In the genomic region with DNA sequence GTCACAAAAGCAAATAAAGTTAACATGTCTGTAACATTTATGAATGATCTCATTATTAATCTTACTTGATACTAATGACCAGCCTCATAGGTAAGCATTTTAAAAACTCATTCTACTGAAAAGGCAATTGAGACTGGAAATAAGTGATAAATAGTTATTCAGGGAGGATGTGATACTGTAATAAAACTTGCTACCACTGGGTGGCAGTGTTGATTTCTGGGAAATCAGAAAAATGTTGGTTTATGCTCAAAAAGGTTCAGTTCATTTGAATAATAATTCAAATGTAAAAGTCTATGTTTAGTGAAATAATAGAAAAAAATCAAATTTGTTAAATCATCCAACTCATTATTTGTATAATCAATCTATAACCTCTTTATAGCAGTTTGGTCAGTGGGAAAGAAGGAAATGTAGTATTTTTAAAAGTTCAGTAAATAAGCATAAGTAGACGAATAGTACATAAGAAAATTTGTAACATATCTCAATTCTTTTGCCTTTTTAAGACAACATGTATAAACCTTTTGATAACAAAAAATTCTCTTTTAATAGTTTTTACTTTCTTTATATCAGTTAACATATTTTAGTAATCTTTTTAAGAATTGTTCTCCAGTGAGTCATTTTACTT, we compare ENCODE assay signal across 8 cellular contexts. TPM values are rescaled to one million over a fixed set of nuclear protein-coding genes. Genes with fewer than 3 reads are reported as not detected.
DNase-seq lines count a peak whose midpoint lies in the region; ATAC-seq, FAIRE-seq and TF ChIP-seq lines count a peak whose summit lies in the region.

No MANE protein-coding gene starts in this region.

- intact Hi-C loops in tibial artery (cut with DNase I; ENCODE audit: low total_unique reads): no loop called here

- POLR2A ChIA-PET in A549 (lab: Yijun Ruan, JAX): no interaction called here

- ATAC-seq in A549: no peak

- TF ChIP-seq EP300 in A549 (IDR thresholded peaks at IDR 0.05): no peak

- TF ChIP-seq POLR2A in A549 (IDR thresholded peaks at IDR 0.05; ENCODE audit: low read length): no peak

- H3K4me1 ChIP-seq in A549 (peaks cover 12% of the 10 kb centered on the region; the same call in 2 of the 3 replicates), right atrium auricular region (peaks cover 0 to 21% of the 10 kb centered on the region in 2 donors), tibial artery (peaks cover 0 to 29% (median 0%) of the 10 kb centered on the region in 4 donors)

- H3K9me3 ChIP-seq in A549 (no peaks in the 10 kb centered on the region), WERI-Rb-1 (ENCODE audit: severe bottlenecking) (no peaks in the 10 kb centered on the region), right atrium auricular region (no peaks in the 10 kb centered on the region), tibial artery (no peaks in the 10 kb centered on the region)

- DNase-seq in A549 (ENCODE audit: low read depth in 1 of 2, low spot score in 1 of 2) (peak in 1 of 2 experiments; percentile 30), ELR (ENCODE audit: low read depth) (peak; percentile 52), M059J (ENCODE audit: low read depth) (peak; percentile 25), WERI-Rb-1 (no peak), right atrium auricular region (ENCODE audit: low spot score) (no peak), tibial artery (no peak), urothelium cell line (ENCODE audit: low spot score) (no peak), NCI-H1092 treated with DMSO at 0.1 percent for 48 hours (lab: John Stamatoyannopoulos, UW) (no peak)

- WGBS in A549 (ENCODE audit: missing lambda C conversion rate): 90% methylated on average over 1 of the region's 1 CpG

- TF ChIP-seq CTCF in A549 (IDR thresholded peaks at IDR 0.05) (peak; percentile 61), WERI-Rb-1 (IDR thresholded peaks at IDR 0.05; ENCODE audit: low read depth, low read length) (peak; percentile 50), right atrium auricular region (IDR thresholded peaks at IDR 0.05) (peak; percentile 60 to 80), tibial artery (IDR thresholded peaks at IDR 0.05) (peak; percentile 57 to 71)

- H3K27me3 ChIP-seq in WERI-Rb-1 (ENCODE audit: insufficient read depth, low read depth, severe bottlenecking) (no peaks in the 10 kb centered on the region), right atrium auricular region (no peaks in the 10 kb centered on the region), tibial artery (no peaks in the 10 kb centered on the region)

- peaks cover 8% of the 10 kb centered on the region; the same call in 1 of the 2 replicates for H3K36me3 ChIP-seq in WERI-Rb-1
- no peaks in the 10 kb centered on the region for H3K36me3 ChIP-seq in right atrium auricular region
- peaks cover 0 to 7% (median 0%) of the 10 kb centered on the region in 3 donors for H3K36me3 ChIP-seq in tibial artery

- TF ChIP-seq RAD21 in A549 (conservative IDR thresholded peaks at IDR 0.05 in 1 of 2, IDR thresholded peaks at IDR 0.05 in 1 of 2): peak; percentile 44 to 54

- H3K27ac ChIP-seq in A549 (no peak overlapping the region), WERI-Rb-1 (no peak overlapping the region), right atrium auricular region (no peak overlapping the region), tibial artery (no peak overlapping the region)

- H3K4me3 ChIP-seq in A549: no peak overlapping the region
- H3K4me3 ChIP-seq in WERI-Rb-1 (ENCODE audit: low read depth, low read length): no peak overlapping the region
- no peak overlapping the region for H3K4me3 ChIP-seq in right atrium auricular region
- H3K4me3 ChIP-seq in tibial artery: no peak overlapping the region

- FAIRE-seq in A549 (lab: Jason Lieb, UNC) (no peak), urothelium cell line (lab: Jason Lieb, UNC) (no peak)

- CTCF ChIA-PET in A549 (lab: Yijun Ruan, JAX): no interaction called here

- no peak overlapping the region for H3K4me2 ChIP-seq in A549

TF ChIP-seq in A549, 52 proteins besides CTCF, POLR2A, EP300 and RAD21:
- no peak for TF ChIP-seq HOXB13 (CRISPR knock-in tag; IDR thresholded peaks at IDR 0.05; ENCODE audit: low read depth)
- TF ChIP-seq HOXA7 (CRISPR knock-in tag; IDR thresholded peaks at IDR 0.05): no peak
- TF ChIP-seq, protein P1, sequence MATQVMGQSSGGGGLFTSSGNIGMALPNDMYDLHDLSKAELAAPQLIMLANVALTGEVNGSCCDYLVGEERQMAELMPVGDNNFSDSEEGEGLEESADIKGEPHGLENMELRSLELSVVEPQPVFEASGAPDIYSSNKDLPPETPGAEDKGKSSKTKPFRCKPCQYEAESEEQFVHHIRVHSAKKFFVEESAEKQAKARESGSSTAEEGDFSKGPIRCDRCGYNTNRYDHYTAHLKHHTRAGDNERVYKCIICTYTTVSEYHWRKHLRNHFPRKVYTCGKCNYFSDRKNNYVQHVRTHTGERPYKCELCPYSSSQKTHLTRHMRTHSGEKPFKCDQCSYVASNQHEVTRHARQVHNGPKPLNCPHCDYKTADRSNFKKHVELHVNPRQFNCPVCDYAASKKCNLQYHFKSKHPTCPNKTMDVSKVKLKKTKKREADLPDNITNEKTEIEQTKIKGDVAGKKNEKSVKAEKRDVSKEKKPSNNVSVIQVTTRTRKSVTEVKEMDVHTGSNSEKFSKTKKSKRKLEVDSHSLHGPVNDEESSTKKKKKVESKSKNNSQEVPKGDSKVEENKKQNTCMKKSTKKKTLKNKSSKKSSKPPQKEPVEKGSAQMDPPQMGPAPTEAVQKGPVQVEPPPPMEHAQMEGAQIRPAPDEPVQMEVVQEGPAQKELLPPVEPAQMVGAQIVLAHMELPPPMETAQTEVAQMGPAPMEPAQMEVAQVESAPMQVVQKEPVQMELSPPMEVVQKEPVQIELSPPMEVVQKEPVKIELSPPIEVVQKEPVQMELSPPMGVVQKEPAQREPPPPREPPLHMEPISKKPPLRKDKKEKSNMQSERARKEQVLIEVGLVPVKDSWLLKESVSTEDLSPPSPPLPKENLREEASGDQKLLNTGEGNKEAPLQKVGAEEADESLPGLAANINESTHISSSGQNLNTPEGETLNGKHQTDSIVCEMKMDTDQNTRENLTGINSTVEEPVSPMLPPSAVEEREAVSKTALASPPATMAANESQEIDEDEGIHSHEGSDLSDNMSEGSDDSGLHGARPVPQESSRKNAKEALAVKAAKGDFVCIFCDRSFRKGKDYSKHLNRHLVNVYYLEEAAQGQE (IDR thresholded peaks at IDR 0.05): no peak
- no peak for TF ChIP-seq PHF8 (IDR thresholded peaks at IDR 0.05; ENCODE audit: borderline replicate concordance, low read depth)
- TF ChIP-seq, protein P2, sequence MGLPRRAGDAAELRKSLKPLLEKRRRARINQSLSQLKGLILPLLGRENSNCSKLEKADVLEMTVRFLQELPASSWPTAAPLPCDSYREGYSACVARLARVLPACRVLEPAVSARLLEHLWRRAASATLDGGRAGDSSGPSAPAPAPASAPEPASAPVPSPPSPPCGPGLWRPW (IDR thresholded peaks at IDR 0.05): no peak
- peak; percentile 35; the same call in 2 of the 3 replicates for TF ChIP-seq SMC3 (IDR thresholded peaks at IDR 0.05)
- no peak for TF ChIP-seq MAFK (IDR thresholded peaks at IDR 0.05; ENCODE audit: partially characterized antibody)
- no peak for TF ChIP-seq ZC3H11A (IDR thresholded peaks at IDR 0.05)

RNA-seq across cellular contexts. Expression of a gene that starts 9.6 kb away (rescaled TPM):
- 6.7 and 9.7 TPM in 2 replicates for polyA plus RNA-seq in A549 (2011; rRNA removed)
- 1.8 and 2.2 TPM in 2 replicates for polyA plus RNA-seq in A549 (2012; cell fraction: cytosol; rRNA removed)
- polyA plus RNA-seq in A549 (2012; cell fraction: nucleus; rRNA removed): 0.72 and 1.2 TPM in 2 replicates
- polyA plus RNA-seq in A549 (2017; fragmentation: RNase III; extraction: RNeasy Plus Mini Kit Qiagen cat#74134 plus additional on column Dnase treatment): 4.7 to 5.7 TPM (median 5.7 TPM) in 3 replicates
- 1.8 and 2.2 TPM in 2 replicates for polyA minus RNA-seq in A549 (2011; rRNA and poly(A)+ RNA removed)
- total RNA-seq in M059J (2014; rRNA removed; shearing (Covaris generic)): 4.4 and 5.4 TPM in 2 replicates
- 1 to 10 TPM; 5.9 TPM for total RNA-seq in right atrium auricular region

RNA-seq across cellular contexts. Expression of a gene that starts 12.4 kb away (rescaled TPM):
- polyA plus RNA-seq in A549 (2011; rRNA removed): 9.1 and 10.0 TPM in 2 replicates
- 1.3 TPM in 2 replicates for polyA plus RNA-seq in A549 (2012; cell fraction: cytosol; rRNA removed)
- 0.84 and 1.3 TPM in 2 replicates for polyA plus RNA-seq in A549 (2012; cell fraction: nucleus; rRNA removed)
- polyA plus RNA-seq in A549 (2017; fragmentation: RNase III; extraction: RNeasy Plus Mini Kit Qiagen cat#74134 plus additional on column Dnase treatment): 7.1 to 7.9 TPM (median 7.5 TPM) in 3 replicates
- polyA minus RNA-seq in A549 (2011; rRNA and poly(A)+ RNA removed): 2.1 and 2.6 TPM in 2 replicates
- 7.8 and 8.3 TPM in 2 replicates for total RNA-seq in M059J (2014; rRNA removed; shearing (Covaris generic))
- 10 to 100 TPM in 1 of 2 donors, 1 to 10 TPM in 1; 9.2 to 11.3 TPM for total RNA-seq in right atrium auricular region

RNA-seq across cellular contexts. Expression of a gene that starts 41.8 kb away (rescaled TPM):
- polyA plus RNA-seq in A549 (2011; rRNA removed): 0.22 and 0.32 TPM in 2 replicates
- polyA plus RNA-seq in A549 (2012; cell fraction: cytosol; rRNA removed): not detected in 2 replicates
- polyA plus RNA-seq in A549 (2012; cell fraction: nucleus; rRNA removed): 0.05 TPM in 1 of 2 replicates, not detected in the other
- 0.05 to 0.13 TPM in 2 of 3 replicates, not detected in the other for polyA plus RNA-seq in A549 (2017; fragmentation: RNase III; extraction: RNeasy Plus Mini Kit Qiagen cat#74134 plus additional on column Dnase treatment)
- polyA minus RNA-seq in A549 (2011; rRNA and poly(A)+ RNA removed): 0.45 TPM in 1 of 2 replicates, not detected in the other
- 1.1 TPM in 2 replicates for total RNA-seq in M059J (2014; rRNA removed; shearing (Covaris generic))
- 1 to 10 TPM in 1 of 2 donors, under 1 TPM in 1; 0.26 to 1.4 TPM for total RNA-seq in right atrium auricular region

Comparison
In these comparisons a context has a peak if more than half of its experiments do, and no peak if none do; other contexts are left out.
1. DNase-seq: peak in ELR (single experiment) and M059J (single experiment); none in WERI-Rb-1 (single experiment), right atrium auricular region (single experiment), tibial artery (0 of 2), urothelium cell line (single experiment) and NCI-H1092 treated with DMSO at 0.1 percent for 48 hours (single experiment).
2. Peak in every context shown above with its lines, with median percentiles within 50 percentile points of each other: CTCF ChIP-seq.